26 cellular contexts compared by ENCODE assay signal in genomic region chr1:45836451-45836850, GRCh38. TPM values are rescaled to one million over a fixed set of nuclear protein-coding genes. Genes with fewer than 3 reads are reported as not detected.
DNase-seq lines count a peak whose midpoint lies in the region; ATAC-seq, FAIRE-seq and TF ChIP-seq lines count a peak whose summit lies in the region.
"Had no signal": no experiment of that assay in that cellular context is flagged by ENCODE, and none has a peak within 500 bp of the region (broad histone marks: within the 10 kb centered on the region; RNA-seq: fewer than 3 reads in every experiment).

No MANE protein-coding gene starts in this region.

- TF ChIP-seq EP300 in sigmoid colon (IDR thresholded peaks at IDR 0.05) = no peak

- no peak overlapping the region; the same call in 1 of the 2 replicates for H3K9ac ChIP-seq in OCI-LY3 (ENCODE audit: low read length)

- no peaks in the 10 kb centered on the region for H4K20me1 ChIP-seq in OCI-LY3 (ENCODE audit: insufficient read depth, low read length)

- 28 to 59% methylated on average over 3 of the region's 3 CpGs for WGBS in sigmoid colon, 2 donors

- H3K4me1 ChIP-seq in OCI-LY3 (ENCODE audit: low read length) (peaks cover 33% of the 10 kb centered on the region), sigmoid colon (peaks cover 0 to 12% (median 6%) of the 10 kb centered on the region in 4 donors)
- H3K4me1 ChIP-seq: Caco-2, Peyer's patch had no signal

- no peak for ATAC-seq in GM21576 (IDR thresholded peaks at IDR 0.05; ENCODE audit: unreplicated experiment)
- no peak for ATAC-seq in HG02588 (IDR thresholded peaks at IDR 0.05; ENCODE audit: unreplicated experiment)
- no peak for ATAC-seq in HG03565 (IDR thresholded peaks at IDR 0.05; ENCODE audit: unreplicated experiment)
- ATAC-seq: CD8-positive, alpha-beta T cell; GM23338 had no signal

- H3K9me3 ChIP-seq in OCI-LY3 (ENCODE audit: insufficient read depth, low read length) (no peaks in the 10 kb centered on the region), sigmoid colon (no peaks in the 10 kb centered on the region)
- H3K9me3 ChIP-seq: Caco-2, Peyer's patch had no signal

- H3K4me2 ChIP-seq in OCI-LY3 (ENCODE audit: low read length) = peak overlapping the region; percentile 64
- H3K4me2 ChIP-seq: GM23338 had no signal

- DNase-seq in GM12892 (ENCODE audit: insufficient read length) (no peak), germinal center (ENCODE audit: low spot score) (peak; percentile 30), sigmoid colon (no peak)
- DNase-seq: Caco-2; CD8-positive, alpha-beta T cell; EL; GDM1; H9; Kasumi-1; NCI-H1092 treated with DMSO at 0.1 percent for 48 hours; NCI-H1436; NCI-H187; NCI-H2171 treated with DMSO at 0.1 percent for 48 hours; NCI-H345; NCI-H524; NCI-H82; NK-92 treated with Interleukin-12 subunit alpha and Interleukin-12 subunit beta, amount 100 ng/mL, for 24 hours; Peyer's patch; SHP77 treated with DMSO at 0.1 percent for 48 hours had no signal

- TF ChIP-seq CTCF in OCI-LY3 (IDR thresholded peaks at IDR 0.05; ENCODE audit: low read depth, low read length) (no peak), sigmoid colon (IDR thresholded peaks at IDR 0.05) (no peak)

- intact Hi-C loops in sigmoid colon (cut with DNase I) = no loop called here

- H2AFZ ChIP-seq in OCI-LY3 (ENCODE audit: low read depth, low read length) = no peak overlapping the region
- H2AFZ ChIP-seq: GM23338 had no signal

- H3K27ac ChIP-seq in OCI-LY3 (ENCODE audit: low read length) = no peak overlapping the region
- no peak overlapping the region for H3K27ac ChIP-seq in sigmoid colon
- H3K27ac ChIP-seq: C4-2B, Peyer's patch had no signal

- FAIRE-seq in GM12892 (lab: Jason Lieb, UNC) = peak; percentile 30
- FAIRE-seq: A204.1 had no signal

- H3K36me3 ChIP-seq in OCI-LY3 (replicated peaks; ENCODE audit: low read depth, low read length) (no peaks in the 10 kb centered on the region), sigmoid colon (peaks cover 0 to 6% (median 3%) of the 10 kb centered on the region in 4 donors)

- H3K79me2 ChIP-seq in OCI-LY3 (ENCODE audit: low read length) = no peaks in the 10 kb centered on the region

- no peaks in the 10 kb centered on the region for H3K27me3 ChIP-seq in OCI-LY3 (ENCODE audit: low read depth, low read length)
- no peaks in the 10 kb centered on the region for H3K27me3 ChIP-seq in sigmoid colon
- H3K27me3 ChIP-seq: Peyer's patch had no signal

- TF ChIP-seq POLR2A in GM12892 (IDR thresholded peaks at IDR 0.05; ENCODE audit: low read depth, low read length) = no peak
- TF ChIP-seq POLR2A in sigmoid colon (IDR thresholded peaks at IDR 0.05) = no peak

- H3K4me3 ChIP-seq in OCI-LY3 (ENCODE audit: low read length) = peak overlapping the region; percentile 54
- no peak overlapping the region for H3K4me3 ChIP-seq in sigmoid colon
- H3K4me3 ChIP-seq: GM23338, Peyer's patch had no signal

RNA-seq across cellular contexts. Expression of gene MAST2, which starts 33.0 kb away (rescaled TPM):
- polyA plus RNA-seq in GM12892 (2012; ENCODE audit: missing spikeins) = 12.2 TPM
- total RNA-seq in sigmoid colon = 10 to 100 TPM; 19.3 to 54.0 (median 30.3) TPM
- polyA plus RNA-seq in sigmoid colon = 10 to 100 TPM; 20.4 to 43.7 (median 38.8) TPM
